In genomic region chr5:169343761-169344160, GRCh38 we compare ENCODE assay signal across 26 cellular contexts.
"Had no signal": no experiment of that assay in that cellular context is flagged by ENCODE, and none has a peak within 500 bp of the region (broad histone marks: within the 10 kb centered on the region; RNA-seq: fewer than 3 reads in every experiment).

No MANE protein-coding gene starts in this region.

- H3K9me3 Mint-ChIP-seq: natural killer cell treated with Interleukin-12 subunit alpha and Interleukin-12 subunit beta and Interleukin-15 and Interleukin-18, amount 100 ng/mL, for 72 hours; neural progenitor cell; stimulated activated effector memory CD8-positive, alpha-beta T cell treated with anti-CD3 and anti-CD28 coated beads, Interleukin-12 subunit alpha, Interleukin-12 subunit beta, amount 100 ng/mL, for 72 hours; stimulated activated naive CD8-positive, alpha-beta T cell treated with anti-CD3 and anti-CD28 coated beads, Interleukin-15, Interleukin-2, amounts not matched to agents 100 ng/mL and 50 ng/mL, for 24 hours had no signal

- H3K79me2 ChIP-seq: hepatocyte had no signal

- H3K27ac ChIP-seq: dorsolateral prefrontal cortex, hepatocyte, left ventricle myocardium inferior, lower lobe of right lung, neural progenitor cell, ovary, right lobe of liver, upper lobe of right lung, vagina had no signal

- H3K4me3 ChIP-seq: dorsolateral prefrontal cortex, hepatocyte, left ventricle myocardium inferior, lower lobe of right lung, neural progenitor cell, ovary, right lobe of liver, tibial artery, upper lobe of right lung, vagina had no signal

- H3K4me1 ChIP-seq: lower lobe of right lung, neural progenitor cell, right lobe of liver, upper lobe of right lung, vagina had no signal

- H3K4me3 Mint-ChIP-seq: natural killer cell treated with Interleukin-12 subunit alpha and Interleukin-12 subunit beta and Interleukin-15 and Interleukin-18, amount 100 ng/mL, for 72 hours; neural progenitor cell; stimulated activated effector memory CD8-positive, alpha-beta T cell treated with anti-CD3 and anti-CD28 coated beads, Interleukin-12 subunit alpha, Interleukin-12 subunit beta, amount 100 ng/mL, for 72 hours; stimulated activated naive CD8-positive, alpha-beta T cell treated with anti-CD3 and anti-CD28 coated beads, Interleukin-15, Interleukin-2, amounts not matched to agents 100 ng/mL and 50 ng/mL, for 24 hours had no signal

- H3K36me3 ChIP-seq: left ventricle myocardium inferior, lower lobe of right lung, neural progenitor cell, ovary, right lobe of liver, tibial artery, upper lobe of right lung, vagina had no signal

- H3K9me3 ChIP-seq: left ventricle myocardium inferior, lower lobe of right lung, ovary, right lobe of liver, tibial artery, upper lobe of right lung, vagina had no signal

- H3K27me3 Mint-ChIP-seq: stimulated activated naive CD8-positive, alpha-beta T cell treated with anti-CD3 and anti-CD28 coated beads, Interleukin-15, Interleukin-2, amounts not matched to agents 100 ng/mL and 50 ng/mL, for 24 hours had no signal

- H2AFZ ChIP-seq: hepatocyte, neural progenitor cell had no signal

- H3K27me3 ChIP-seq: hepatocyte, neural progenitor cell, ovary, right lobe of liver, tibial artery, upper lobe of right lung, vagina had no signal

- H3K9ac ChIP-seq: neural progenitor cell had no signal

- H3K27ac Mint-ChIP-seq: natural killer cell treated with Interleukin-12 subunit alpha and Interleukin-12 subunit beta and Interleukin-15 and Interleukin-18, amount 100 ng/mL, for 72 hours; neural progenitor cell; progenitor cell of endocrine pancreas; stimulated activated effector memory CD8-positive, alpha-beta T cell treated with anti-CD3 and anti-CD28 coated beads, Interleukin-12 subunit alpha, Interleukin-12 subunit beta, amount 100 ng/mL, for 72 hours; stimulated activated naive CD8-positive, alpha-beta T cell treated with anti-CD3 and anti-CD28 coated beads, Interleukin-15, Interleukin-2, amounts not matched to agents 100 ng/mL and 50 ng/mL, for 24 hours had no signal

- H3K4me1 Mint-ChIP-seq: neural progenitor cell; stimulated activated effector memory CD8-positive, alpha-beta T cell treated with anti-CD3 and anti-CD28 coated beads, Interleukin-12 subunit alpha, Interleukin-12 subunit beta, amount 100 ng/mL, for 72 hours had no signal

- DNase-seq: cortex of kidney; dorsolateral prefrontal cortex; effector CD8-positive, alpha-beta T cell; foreskin fibroblast; head of caudate nucleus; kidney; left cardiac atrium; left ventricle myocardium inferior; lower lobe of right lung; mesenchymal stem cell; midbrain; nucleus accumbens; ovary; retina; right lobe of liver; stimulated activated CD4-positive, alpha-beta T cell treated with anti-CD3 and anti-CD28 coated beads, Interleukin-4, amount 100 ng/mL, for 1 hour; stimulated activated CD8-positive, alpha-beta memory T cell treated with anti-CD3 and anti-CD28 coated beads, Interleukin-4, amount 100 ng/mL, for 48 hours; upper lobe of right lung had no signal

- H3K4me2 ChIP-seq: hepatocyte, neural progenitor cell had no signal

- ATAC-seq: lower lobe of right lung; natural killer cell treated with Interleukin-12 subunit alpha and Interleukin-12 subunit beta and Interleukin-15 and Interleukin-18, amount 100 ng/mL, for 72 hours; right lobe of liver; stimulated activated effector memory CD8-positive, alpha-beta T cell treated with anti-CD3 and anti-CD28 coated beads, Interleukin-12 subunit alpha, Interleukin-12 subunit beta, amount 100 ng/mL, for 72 hours; upper lobe of right lung had no signal

- H3K36me3 Mint-ChIP-seq: natural killer cell treated with Interleukin-12 subunit alpha and Interleukin-12 subunit beta and Interleukin-15 and Interleukin-18, amount 100 ng/mL, for 72 hours; neural progenitor cell; stimulated activated effector memory CD8-positive, alpha-beta T cell treated with anti-CD3 and anti-CD28 coated beads, Interleukin-12 subunit alpha, Interleukin-12 subunit beta, amount 100 ng/mL, for 72 hours had no signal
